Comparison of ENCODE assay signal across 9 cellular contexts in the genomic region with DNA sequence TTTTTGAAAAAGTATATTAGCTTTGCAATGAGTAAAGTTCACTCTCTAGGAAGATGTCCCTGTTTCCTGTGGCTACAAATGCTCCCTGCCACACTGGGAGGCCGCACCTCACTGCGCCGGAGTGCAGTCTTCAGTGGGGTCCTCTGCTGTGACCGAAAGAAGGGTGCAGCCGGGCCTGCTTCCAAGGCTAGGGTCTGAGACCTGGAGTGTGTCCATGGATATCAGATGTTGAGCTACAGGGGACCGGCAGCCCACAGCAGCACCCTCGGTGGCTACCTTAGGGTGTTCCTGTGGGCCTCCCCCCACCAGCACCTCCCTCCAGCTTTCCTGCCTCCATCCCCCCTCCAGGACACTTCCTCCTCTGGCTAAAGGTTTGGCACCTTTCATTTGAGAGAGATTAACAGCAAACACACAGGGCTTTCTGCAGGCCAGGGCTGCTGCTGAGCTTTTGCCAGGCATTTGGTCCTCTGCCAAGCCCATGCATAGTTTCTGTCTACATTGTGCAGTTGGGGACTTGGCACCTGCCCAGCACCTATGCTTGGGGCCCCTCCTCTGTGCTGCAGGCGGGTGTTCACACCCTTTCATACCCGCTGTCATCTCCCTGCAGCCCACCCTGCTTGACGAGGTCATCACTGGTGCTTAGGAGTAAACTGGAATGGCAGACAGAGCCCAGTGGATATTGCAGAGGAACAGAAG. TPM values are rescaled to one million over a fixed set of nuclear protein-coding genes. Genes with fewer than 3 reads are reported as not detected.
DNase-seq lines count a peak whose midpoint lies in the region; ATAC-seq lines count a peak whose summit lies in the region.
"Had no signal": no experiment of that assay in that cellular context is flagged by ENCODE, and none has a peak within 500 bp of the region (broad histone marks: within the 10 kb centered on the region; RNA-seq: fewer than 3 reads in every experiment).

No MANE protein-coding gene starts in this region.

- peak; percentile 3 for ATAC-seq in esophagus mucosa
- ATAC-seq in GM19328 (IDR thresholded peaks at IDR 0.05; ENCODE audit: unreplicated experiment) = no peak
- no peak for ATAC-seq in HG03520 (IDR thresholded peaks at IDR 0.05; ENCODE audit: unreplicated experiment)
- ATAC-seq in HG02981 (IDR thresholded peaks at IDR 0.05; ENCODE audit: unreplicated experiment) = no peak
- no peak for ATAC-seq in HG02678 (IDR thresholded peaks at IDR 0.05; ENCODE audit: unreplicated experiment)

- H3K27me3 ChIP-seq in rectal smooth muscle tissue (ENCODE audit: control insufficient read depth, insufficient read depth, low read length) = no peaks in the 10 kb centered on the region

- no peak overlapping the region for H3K9ac ChIP-seq in rectal smooth muscle tissue (ENCODE audit: low read length)

- H3K27ac ChIP-seq in rectal smooth muscle tissue (ENCODE audit: low read depth, low read length) = peak overlapping the region; percentile 16

- peaks cover 16% of the 10 kb centered on the region for H3K4me1 ChIP-seq in rectal smooth muscle tissue (ENCODE audit: control insufficient read depth, insufficient read depth, low read length)

- no peak overlapping the region for H3K4me3 ChIP-seq in rectal smooth muscle tissue (ENCODE audit: low read length)

- DNase-seq in HS-27A (ENCODE audit: low read depth) (peak; percentile 14), NCI-H446 (lab: John Stamatoyannopoulos, UW) (peak; percentile 34 to 85)
- DNase-seq: mesendoderm had no signal

- no peaks in the 10 kb centered on the region for H3K36me3 ChIP-seq in rectal smooth muscle tissue (ENCODE audit: control insufficient read depth, insufficient read depth, low read length)

RNA-seq across cellular contexts. Expression of a gene that starts 33.8 kb away (rescaled TPM):
- total RNA-seq in esophagus mucosa = 6.5 TPM
